7 cellular contexts compared by ENCODE assay signal in genomic region chrX:47513034-47513696, GRCh38. TPM values are rescaled to one million over a fixed set of nuclear protein-coding genes. Genes with fewer than 3 reads are reported as not detected.
DNase-seq lines count a peak whose midpoint lies in the region; ATAC-seq, FAIRE-seq and TF ChIP-seq lines count a peak whose summit lies in the region.
"Not testable (repeated sequence)": the region's sequence is repeated elsewhere in the genome, so short reads cannot be mapped to it uniquely, and the experiment has no call there.

No MANE protein-coding gene starts in this region.

- intact Hi-C loops in left colon (cut with DNase I, micrococcal nuclease); sigmoid colon (cut with DNase I): not testable (repeated sequence)

- H3K36me3 ChIP-seq in OCI-LY1 (ENCODE audit: insufficient read depth, low read length); H1 (ENCODE audit: control insufficient read depth in 2 of 4, insufficient read depth in 4 of 4, low read length in 3 of 4); sigmoid colon: not testable (repeated sequence)

- peak overlapping the region; percentile 83; the same call in 1 of the 2 replicates for H3K18ac ChIP-seq in H1 (ENCODE audit: extremely low read depth, low read length)

- CTCF ChIA-PET in H1 (lab: Charles Lee; ENCODE audit: partially characterized antibody) = interaction anchor here (0.7 kb wide), 1 partner anchor 12 kb away, joined by 3 read pairs; no protein-coding TSS in a partner anchor

- not testable (repeated sequence) for TF ChIP-seq POLR2A in H1 (IDR thresholded peaks at IDR 0.05; ENCODE audit: control extremely low read depth in 1 of 2, low read depth in 2 of 2, low read length in 2 of 2); sigmoid colon (IDR thresholded peaks at IDR 0.05)

- not testable (repeated sequence) for H3F3A ChIP-seq in OCI-LY1 (ENCODE audit: insufficient read depth, low read length)

- not testable (repeated sequence) for TF ChIP-seq EP300 in H1 (IDR thresholded peaks at IDR 0.05; ENCODE audit: borderline replicate concordance in 1 of 2, low read depth in 2 of 2, low read length in 2 of 2); sigmoid colon (IDR thresholded peaks at IDR 0.05)

- TF ChIP-seq RAD21 in H1 (IDR thresholded peaks at IDR 0.05 in 1 of 2, conservative IDR thresholded peaks at IDR 0.05 in 1 of 2; ENCODE audit: low read depth in 2 of 2, low read length in 2 of 2) = not testable (repeated sequence)

- not testable (repeated sequence) for DNase-seq in H1 (ENCODE audit: low read depth in 1 of 2, low spot score in 2 of 2); left colon; sigmoid colon

- H3K9me3 Mint-ChIP-seq in activated T-helper 17 cell treated with anti-CD3 and anti-CD28 coated beads, Interleukin-2, amount 50 U/mL, for 72 hours = not testable (repeated sequence)

- H3K27me3 Mint-ChIP-seq in activated T-helper 17 cell treated with anti-CD3 and anti-CD28 coated beads, Interleukin-2, amount 50 U/mL, for 72 hours = peaks cover 13% of the 10 kb centered on the region

- H3K9me2 ChIP-seq in OCI-LY1 (ENCODE audit: low read depth, low read length) = not testable (repeated sequence)

- not testable (repeated sequence) for H3K4ac ChIP-seq in H1 (replicated peaks; ENCODE audit: insufficient read length, low read depth, low read length)

- not testable (repeated sequence) for FAIRE-seq in H1 (lab: Jason Lieb, UNC)

- not testable (repeated sequence) for H4K91ac ChIP-seq in H1 (replicated peaks; ENCODE audit: insufficient read length, low read length)

- H2AK5ac ChIP-seq in H1 (ENCODE audit: low read depth, low read length) = not testable (repeated sequence)

- ATAC-seq in GM18909 (IDR thresholded peaks at IDR 0.05; ENCODE audit: poor library complexity, unreplicated experiment) = peak; percentile 68
- ATAC-seq in HG03103 (IDR thresholded peaks at IDR 0.05; ENCODE audit: low read depth, unreplicated experiment) = peak; percentile 71
- peak; percentile 56 for ATAC-seq in activated T-helper 17 cell treated with anti-CD3 and anti-CD28 coated beads, Interleukin-2, amount 50 U/mL, for 72 hours (replicated peaks)
- ATAC-seq in left colon = peak; percentile 50

- H3K4me2 ChIP-seq in OCI-LY1 (ENCODE audit: low read length) = peak overlapping the region; percentile 70
- H3K4me2 ChIP-seq in H1 (ENCODE audit: insufficient read depth in 1 of 2, low read depth in 2 of 2, low read length in 2 of 2) = peak overlapping the region; percentile 69 to 85

- not testable (repeated sequence) for H2BK5ac ChIP-seq in H1 (ENCODE audit: low read depth, low read length)

- H3K27me3 ChIP-seq in OCI-LY1 (ENCODE audit: insufficient read depth, low read length); H1 (replicated peaks in 1 of 4; ENCODE audit: control insufficient read depth in 3 of 4, extremely low read depth in 1 of 4, insufficient read depth in 3 of 4, low read length in 3 of 4); sigmoid colon: not testable (repeated sequence)

- not testable (repeated sequence) for H3K36me3 Mint-ChIP-seq in activated T-helper 17 cell treated with anti-CD3 and anti-CD28 coated beads, Interleukin-2, amount 50 U/mL, for 72 hours (ENCODE audit: low read depth)

- H3K9ac ChIP-seq in OCI-LY1 (ENCODE audit: low read length) (peak overlapping the region; percentile 50), H1 (replicated peaks in 1 of 4; ENCODE audit: extremely low read depth in 1 of 4, low read depth in 3 of 4, low read length in 3 of 4) (peak overlapping the region in 1 of 4 experiments; percentile 77; a peak in 2 of 7 replicates)

- H3K27ac Mint-ChIP-seq in activated T-helper 17 cell treated with anti-CD3 and anti-CD28 coated beads, Interleukin-2, amount 50 U/mL, for 72 hours = not testable (repeated sequence)

- H2BK20ac ChIP-seq in H1 (ENCODE audit: low read length) = not testable (repeated sequence)

- H3K79me2 ChIP-seq in OCI-LY1 (ENCODE audit: insufficient read depth, low read length); H1 (ENCODE audit: control insufficient read depth in 1 of 2, insufficient read depth in 2 of 2, low read length in 2 of 2): not testable (repeated sequence)

- not testable (repeated sequence) for H2BK12ac ChIP-seq in H1 (ENCODE audit: low read depth, low read length)

- peak overlapping the region; percentile 72 for H3K4me3 Mint-ChIP-seq in activated T-helper 17 cell treated with anti-CD3 and anti-CD28 coated beads, Interleukin-2, amount 50 U/mL, for 72 hours

- H3K79me1 ChIP-seq in H1 (ENCODE audit: low read depth, low read length) = not testable (repeated sequence)

- H3K9me3 ChIP-seq in OCI-LY1 (ENCODE audit: low read length); H1 (ENCODE audit: insufficient read depth in 2 of 2, low read depth in 1 of 2, low read length in 1 of 2); sigmoid colon: not testable (repeated sequence)

- H3K14ac ChIP-seq in H1 (ENCODE audit: insufficient read length) = not testable (repeated sequence)

- 0% methylated on average over 3 of the region's 67 CpGs; no CpG with 5 or more reads in 1 of the 2 experiments for WGBS in H1 (ENCODE audit: extremely low coverage in 1 of 2, insufficient coverage in 1 of 2, insufficient read length in 1 of 2, insufficient replicate concordance in 2 of 2, low coverage in 1 of 2, low lambda C conversion rate in 2 of 2, missing lambda C conversion rate in 1 of 2), 2 experiments
- WGBS in sigmoid colon, 2 donors = 1 to 4% methylated on average over 43 to 44 of the region's 67 CpGs

- not testable (repeated sequence) for H3K4me1 Mint-ChIP-seq in activated T-helper 17 cell treated with anti-CD3 and anti-CD28 coated beads, Interleukin-2, amount 50 U/mL, for 72 hours

- not testable (repeated sequence) for TF ChIP-seq CTCF in OCI-LY1 (IDR thresholded peaks at IDR 0.05; ENCODE audit: low read length); H1 (IDR thresholded peaks at IDR 0.05; ENCODE audit: control extremely low read depth in 1 of 3, insufficient read depth in 1 of 3, low read depth in 1 of 3, low read length in 3 of 3); sigmoid colon (IDR thresholded peaks at IDR 0.05)

- H4K5ac ChIP-seq in H1 (ENCODE audit: insufficient read length, low read depth, low read length) = not testable (repeated sequence)

- not testable (repeated sequence) for H3K23me2 ChIP-seq in H1 (ENCODE audit: low read depth, low read length)

- not testable (repeated sequence) for H2BK15ac ChIP-seq in H1 (ENCODE audit: low read length)

- H3K56ac ChIP-seq in H1 (replicated peaks; ENCODE audit: insufficient read length, low read depth, low read length) = not testable (repeated sequence)

- not testable (repeated sequence) for H2AFZ ChIP-seq in OCI-LY1 (ENCODE audit: low read length)
- peak overlapping the region; percentile 77 for H2AFZ ChIP-seq in H1 (ENCODE audit: low read length)

- H4K20me1 ChIP-seq in OCI-LY1 (ENCODE audit: insufficient read depth, low read length); H1 (replicated peaks in 1 of 2; ENCODE audit: control insufficient read depth in 1 of 2, insufficient read depth in 2 of 2, low read length in 2 of 2): not testable (repeated sequence)

- not testable (repeated sequence) for H4K8ac ChIP-seq in H1 (ENCODE audit: extremely low read depth, insufficient read depth, low read length)

- not testable (repeated sequence) for H2BK120ac ChIP-seq in H1 (replicated peaks; ENCODE audit: low read depth, low read length)

- H3K4me3 ChIP-seq in OCI-LY1 (ENCODE audit: low read depth, low read length, poor library complexity, severe bottlenecking) (peak overlapping the region; percentile 61), H1 (ENCODE audit: extremely low read depth in 1 of 4, insufficient read depth in 2 of 4, low read depth in 3 of 4, low read length in 4 of 4) (peak overlapping the region; percentile 34 to 59 (median 48); a peak in 6 of 8 replicates), sigmoid colon (peak overlapping the region in 3 of 4 donors; percentile 33 to 40 (median 35))

- H3K27ac ChIP-seq in OCI-LY1 (ENCODE audit: low read depth, low read length, poor library complexity, severe bottlenecking); sigmoid colon: not testable (repeated sequence)
- H3K27ac ChIP-seq in H1 (ENCODE audit: low read depth, low read length) = peak overlapping the region; percentile 15; the same call in 1 of the 2 replicates

- not testable (repeated sequence) for H3K23ac ChIP-seq in H1 (ENCODE audit: insufficient read length)

- POLR2A ChIA-PET in H1 (lab: Charles Lee; ENCODE audit: partially characterized antibody) = interaction anchor here (0.6 to 1.6 kb wide), 3 partner anchors 11 to 28 kb away, joined by 3 to 6 read pairs (median 3); no protein-coding TSS in a partner anchor

- peaks cover 15% of the 10 kb centered on the region for H3K4me1 ChIP-seq in OCI-LY1 (ENCODE audit: insufficient read depth, low read length, severe bottlenecking)
- H3K4me1 ChIP-seq in H1 (replicated peaks in 1 of 4; ENCODE audit: control insufficient read depth in 3 of 4, insufficient read depth in 4 of 4, low read length in 3 of 4); sigmoid colon: not testable (repeated sequence)

RNA-seq across cellular contexts. Expression of gene ZNF41, which starts 30.1 kb away (rescaled TPM):
- 10 to 100 TPM; 10.5 to 12.2 TPM for total RNA-seq in activated T-helper 17 cell treated with anti-CD3 and anti-CD28 coated beads, Interleukin-2, amount 50 U/mL, for 72 hours
- 4.5 and 5.3 TPM in 2 replicates for total RNA-seq in H1 (2021; fragmentation: NEBNext Ultra II Directional; extraction: Animal tissue kit (Norgen Biotek cat#: 25700))
- 1.2 and 1.8 TPM in 2 replicates for polyA plus RNA-seq in H1 (2011; rRNA removed)
- polyA plus RNA-seq in H1 (2011; cell fraction: cytosol; rRNA removed) = 2.3 TPM
- 2.8 TPM for polyA plus RNA-seq in H1 (2011; cell fraction: nucleus; rRNA removed)
- 2.6 to 3.5 TPM (median 2.9 TPM) in 4 replicates for polyA plus RNA-seq in H1 (2012, experiment 1 of 2)
- 0.14 TPM for polyA plus RNA-seq in H1 (2012, experiment 2 of 2)
- polyA plus RNA-seq in H1 (2013, experiment 1 of 2) = 3.2 TPM
- 3.1 TPM for polyA plus RNA-seq in H1 (2013, experiment 2 of 2)
- polyA minus RNA-seq in H1 (2011; rRNA and poly(A)+ RNA removed) = 6.2 and 7.1 TPM in 2 replicates
- polyA minus RNA-seq in H1 (2011; cell fraction: cytosol; rRNA and poly(A)+ RNA removed) = 3.1 TPM
- polyA minus RNA-seq in H1 (2011; cell fraction: nucleus; rRNA and poly(A)+ RNA removed) = 5.7 TPM
- total RNA-seq in left colon = 10 to 100 TPM; 12.8 to 14.1 TPM
- total RNA-seq in sigmoid colon = 1 to 10 TPM; 4.3 to 8.4 (median 7.4) TPM
- polyA plus RNA-seq in sigmoid colon = 1 to 10 TPM; 3.0 to 4.0 (median 3.0) TPM

RNA-seq across cellular contexts. Expression of gene ARAF, which starts 47.8 kb away (rescaled TPM):
- total RNA-seq in activated T-helper 17 cell treated with anti-CD3 and anti-CD28 coated beads, Interleukin-2, amount 50 U/mL, for 72 hours = 10 to 100 TPM; 74.8 to 75.5 TPM
- total RNA-seq in H1 (2021; fragmentation: NEBNext Ultra II Directional; extraction: Animal tissue kit (Norgen Biotek cat#: 25700)) = 45.2 and 48.3 TPM in 2 replicates
- polyA plus RNA-seq in H1 (2011; rRNA removed) (39.0 and 56.8 TPM in 2 replicates), sigmoid colon (10 to 100 TPM; 34.9 to 57.8 (median 48.0) TPM)
- 32.0 TPM for polyA plus RNA-seq in H1 (2011; cell fraction: cytosol; rRNA removed)
- 111 TPM for polyA plus RNA-seq in H1 (2011; cell fraction: nucleus; rRNA removed)
- 25.7 to 47.0 TPM (median 43.2 TPM) in 4 replicates for polyA plus RNA-seq in H1 (2012, experiment 1 of 2)
- 37.8 TPM for polyA plus RNA-seq in H1 (2012, experiment 2 of 2)
- 34.6 TPM for polyA plus RNA-seq in H1 (2013, experiment 1 of 2)
- 37.9 TPM for polyA plus RNA-seq in H1 (2013, experiment 2 of 2)
- 75.5 and 77.0 TPM in 2 replicates for polyA minus RNA-seq in H1 (2011; rRNA and poly(A)+ RNA removed)
- polyA minus RNA-seq in H1 (2011; cell fraction: cytosol; rRNA and poly(A)+ RNA removed) = 21.1 TPM
- 27.7 TPM for polyA minus RNA-seq in H1 (2011; cell fraction: nucleus; rRNA and poly(A)+ RNA removed)
- total RNA-seq in left colon (100 to 1,000 TPM in 1 of 2 donors, 10 to 100 TPM in 1; 88.8 to 106 TPM), sigmoid colon (10 to 100 TPM; 25.7 to 30.3 (median 28.0) TPM)
